Comparison of ENCODE assay signal across 31 cellular contexts in the genomic region with DNA sequence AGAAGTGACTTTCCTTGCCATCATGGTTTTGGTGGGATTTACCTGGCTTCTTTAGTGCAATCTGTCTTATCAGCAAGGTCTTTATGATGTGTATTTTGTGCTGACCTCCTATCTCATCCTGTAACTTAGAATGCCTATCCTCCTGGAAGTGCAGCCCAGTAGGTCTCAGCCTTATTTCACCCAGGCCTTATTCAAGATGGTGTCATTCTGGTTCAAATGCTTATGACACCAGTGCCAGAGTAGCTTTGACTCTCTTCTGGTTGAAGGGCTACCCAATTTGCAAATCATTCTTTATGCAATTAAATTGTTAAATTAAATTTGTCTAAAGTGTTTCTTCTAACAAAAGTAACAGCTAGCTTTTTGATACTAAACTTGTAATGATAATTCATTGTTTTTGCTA. TPM values are rescaled to one million over a fixed set of nuclear protein-coding genes. Genes with fewer than 3 reads are reported as not detected.
"Had no signal": no experiment of that assay in that cellular context is flagged by ENCODE, and none has a peak within 500 bp of the region (broad histone marks: within the 10 kb centered on the region; RNA-seq: fewer than 3 reads in every experiment).

No MANE protein-coding gene starts in this region.

- ATAC-seq: stimulated activated effector memory CD8-positive, alpha-beta T cell treated with anti-CD3 and anti-CD28 coated beads, Interleukin-12 subunit alpha, Interleukin-12 subunit beta, amount 100 ng/mL, for 72 hours; stimulated activated memory B cell treated with anti-CD40 and anti-IgM and Interleukin-4, amounts not matched to agents 10 μg/mL and 1 μg/mL and 100 μg/mL, for 72 hours; stimulated activated naive B cell treated with anti-CD40 and anti-IgM and Interleukin-4, amounts not matched to agents 10 μg/mL and 1 μg/mL and 100 μg/mL, for 72 hours; stimulated activated naive CD8-positive, alpha-beta T cell treated with anti-CD3 and anti-CD28 coated beads, Interleukin-15, amount 100 ng/mL, for 72 hours; stimulated activated naive CD8-positive, alpha-beta T cell treated with anti-CD3 and anti-CD28 coated beads, Interleukin-15, Interleukin-2, amounts not matched to agents 100 U/mL and 50 U/mL, for 24 hours; upper lobe of right lung had no signal

- H3K27ac ChIP-seq: stomach, suprapubic skin, testis, thoracic aorta, thyroid gland, tibial artery, tibial nerve, transverse colon, upper lobe of left lung, upper lobe of right lung, uterus, vagina had no signal

- DNase-seq: stimulated activated CD4-positive, alpha-beta T cell treated with anti-CD3 and anti-CD28 coated beads, Interleukin-2, amount 100 ng/mL, for 48 hours; stimulated activated CD4-positive, alpha-beta T cell treated with anti-CD3 and anti-CD28 coated beads, Interleukin-4, amount 100 ng/mL, for 1 hour; stimulated activated CD4-positive, alpha-beta T cell treated with anti-CD3 and anti-CD28 coated beads, Interleukin-4, amount 100 ng/mL, for 24 hours; stimulated activated CD4-positive, alpha-beta T cell treated with anti-CD3 and anti-CD28 coated beads, Interleukin-4, amount 100 ng/mL, for 4 hours; stimulated activated CD8-positive, alpha-beta memory T cell treated with anti-CD3 and anti-CD28 coated beads, Interleukin-4, amount 100 ng/mL, for 48 hours; stimulated activated naive B cell treated with anti-CD40 and anti-IgM and Interleukin-4, amounts not matched to agents 10 μg/mL and 1 μg/mL and 100 μg/mL, for 72 hours; stimulated activated naive CD4-positive, alpha-beta T cell; stimulated activated naive CD4-positive, alpha-beta T cell treated with Interleukin-2 at 50 U/mL for 16 hours; stimulated activated naive CD8-positive, alpha-beta T cell treated with anti-CD3 and anti-CD28 coated beads, Interleukin-15, amount 100 ng/mL, for 72 hours; stimulated activated naive CD8-positive, alpha-beta T cell treated with anti-CD3 and anti-CD28 coated beads, Interleukin-15, Interleukin-2, amounts not matched to agents 100 U/mL and 50 U/mL, for 24 hours; stomach; substantia nigra; testis; thyroid gland; tibial artery; transverse colon; trophoblast cell; upper lobe of left lung; upper lobe of right lung; uterus had no signal

- FAIRE-seq: urothelium cell line had no signal

- H3K36me3 ChIP-seq: stomach, suprapubic skin, thoracic aorta, thyroid gland, tibial artery, tibial nerve, transverse colon, upper lobe of left lung, upper lobe of right lung, uterus, vagina had no signal

- H3K9me3 ChIP-seq: suprapubic skin, testis, thoracic aorta, thyroid gland, tibial artery, tibial nerve, upper lobe of left lung, upper lobe of right lung, uterus, vagina had no signal

- H3K27me3 ChIP-seq: stomach, suprapubic skin, testis, thyroid gland, tibial artery, tibial nerve, transverse colon, upper lobe of left lung, upper lobe of right lung, uterus, vagina had no signal

- H3K4me3 ChIP-seq: stomach, suprapubic skin, testis, thoracic aorta, thyroid gland, tibial artery, tibial nerve, transverse colon, upper lobe of left lung, upper lobe of right lung, uterus, vagina had no signal

- H3K4me1 ChIP-seq: stomach, suprapubic skin, testis, thyroid gland, tibial nerve, transverse colon, upper lobe of left lung, upper lobe of right lung, uterus, vagina had no signal

RNA-seq across cellular contexts. Expression of a gene that starts 58.8 kb away (rescaled TPM):
- total RNA-seq: stomach, subcutaneous adipose tissue, suprapubic skin, temporal lobe, thoracic aorta, thyroid gland, tibial nerve, transverse colon, upper lobe of left lung, upper lobe of right lung, ureter, urinary bladder, vagina had no signal
- polyA plus RNA-seq: stomach, urinary bladder had no signal
